28 cellular contexts compared by ENCODE assay signal in the genomic region with DNA sequence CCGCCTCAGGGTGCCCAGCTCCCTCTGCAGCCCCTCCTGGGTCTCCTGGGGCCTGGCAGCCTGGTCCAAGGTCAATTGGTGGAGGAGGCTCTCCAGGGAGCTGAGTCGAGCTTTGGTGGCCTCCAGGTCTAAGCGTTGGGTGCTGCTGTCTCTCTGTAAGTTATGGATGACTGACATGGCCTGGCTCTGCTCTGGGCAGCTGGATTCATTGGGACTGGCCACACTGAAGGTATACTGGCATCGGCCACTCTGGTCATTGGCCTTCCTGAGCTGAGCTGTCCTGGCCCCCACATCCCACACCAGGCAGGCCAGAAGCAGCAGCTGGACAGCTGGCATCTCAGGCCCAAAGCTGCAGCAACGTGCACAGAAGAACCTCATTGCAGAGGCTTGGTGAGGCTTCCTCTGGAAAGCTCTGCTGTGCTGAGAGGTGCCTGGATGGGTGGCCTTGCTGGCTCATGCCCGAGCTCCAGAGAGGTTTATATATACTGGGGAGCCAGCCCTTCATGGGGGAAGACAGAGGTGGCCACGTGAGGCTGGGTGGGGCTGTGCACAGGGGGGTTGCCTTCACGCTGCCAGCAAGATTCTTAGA. TPM values are rescaled to one million over a fixed set of nuclear protein-coding genes. Genes with fewer than 3 reads are reported as not detected.
DNase-seq lines count a peak whose midpoint lies in the region; ATAC-seq and TF ChIP-seq lines count a peak whose summit lies in the region.
"Had no signal": no experiment of that assay in that cellular context is flagged by ENCODE, and none has a peak within 500 bp of the region (broad histone marks: within the 10 kb centered on the region; RNA-seq: fewer than 3 reads in every experiment).

A gene (minus strand): TSS at position 455 of the 589 bp plus-strand sequence. CDS start 77 bp downstream, at position 378.

- H3K9me3 ChIP-seq in ascending aorta (no peaks in the 10 kb centered on the region), subcutaneous abdominal adipose tissue (ENCODE audit: control insufficient read depth in 5 of 5, low read length in 5 of 5) (no peaks in the 10 kb centered on the region)
- H3K9me3 ChIP-seq: BLaER1 treated with 17β-estradiol and CSF1 and Interleukin-3, amounts not matched to agents 10 nM and 100 nM; SJCRH30 had no signal

- H3K4me1 ChIP-seq in ascending aorta (peaks cover 8 to 36% of the 10 kb centered on the region in 2 donors), subcutaneous abdominal adipose tissue (ENCODE audit: control insufficient read depth in 5 of 5, insufficient read depth in 5 of 5, low read length in 5 of 5) (peaks cover 13 to 37% (median 24%) of the 10 kb centered on the region in 5 donors)

- H3K27me3 ChIP-seq in ascending aorta: no peaks in the 10 kb centered on the region
- no peaks in the 10 kb centered on the region for H3K27me3 ChIP-seq in subcutaneous abdominal adipose tissue (ENCODE audit: control insufficient read depth in 5 of 5, insufficient read depth in 4 of 5, low read length in 5 of 5)
- H3K27me3 ChIP-seq: BLaER1 treated with 17β-estradiol and CSF1 and Interleukin-3, amounts not matched to agents 10 nM and 100 nM; SJCRH30 had no signal

- H3K9me3 Mint-ChIP-seq in activated CD4-positive, alpha-beta T cell treated with anti-CD3 and anti-CD28 coated beads for 36 hours (ENCODE audit: low read depth): no peaks in the 10 kb centered on the region
- H3K9me3 Mint-ChIP-seq: activated naive CD8-positive, alpha-beta T cell treated with anti-CD3 and anti-CD28 coated beads, Interleukin-2, amount 10 ng/mL, durations not matched to agents 7 days and 5 days; memory B cell; natural killer cell; stimulated activated naive CD8-positive, alpha-beta T cell treated with anti-CD3 and anti-CD28 coated beads, Interleukin-15, Interleukin-2, amounts not matched to agents 100 ng/mL and 50 ng/mL, for 24 hours; T-cell had no signal

- H3K4me3 ChIP-seq in ascending aorta: peak within 1 kb of the TSS in 1 of 2 donors; percentile 18
- peak within 1 kb of the TSS in 2 of 5 donors; percentile 17 to 41 for H3K4me3 ChIP-seq in subcutaneous abdominal adipose tissue (ENCODE audit: low read depth in 1 of 5, low read length in 5 of 5)
- H3K4me3 ChIP-seq: BLaER1 treated with 17β-estradiol and CSF1 and Interleukin-3, amounts not matched to agents 10 nM and 100 nM; PC-9 had no signal

- H3K36me3 ChIP-seq in ascending aorta: no peaks in the 10 kb centered on the region
- H3K36me3 ChIP-seq in subcutaneous abdominal adipose tissue (ENCODE audit: control insufficient read depth in 5 of 5, insufficient read depth in 5 of 5, low read length in 5 of 5): no peaks in the 10 kb centered on the region
- H3K36me3 ChIP-seq: BLaER1 treated with 17β-estradiol and CSF1 and Interleukin-3, amounts not matched to agents 10 nM and 100 nM; SJCRH30 had no signal

- H3K4me3 Mint-ChIP-seq in activated CD4-positive, alpha-beta T cell treated with anti-CD3 and anti-CD28 coated beads for 36 hours: no peak within 1 kb of the TSS
- H3K4me3 Mint-ChIP-seq: activated naive CD8-positive, alpha-beta T cell treated with anti-CD3 and anti-CD28 coated beads, Interleukin-2, amount 10 ng/mL, durations not matched to agents 7 days and 5 days; memory B cell; natural killer cell; stimulated activated naive CD8-positive, alpha-beta T cell treated with anti-CD3 and anti-CD28 coated beads, Interleukin-15, Interleukin-2, amounts not matched to agents 100 ng/mL and 50 ng/mL, for 24 hours; T-cell had no signal

- no peaks in the 10 kb centered on the region for H3K36me3 Mint-ChIP-seq in activated CD4-positive, alpha-beta T cell treated with anti-CD3 and anti-CD28 coated beads for 36 hours (ENCODE audit: low read depth)
- H3K36me3 Mint-ChIP-seq: activated naive CD8-positive, alpha-beta T cell treated with anti-CD3 and anti-CD28 coated beads, Interleukin-2, amount 10 ng/mL, durations not matched to agents 7 days and 5 days; memory B cell; natural killer cell; T-cell had no signal

- H3K4me1 Mint-ChIP-seq in activated CD4-positive, alpha-beta T cell treated with anti-CD3 and anti-CD28 coated beads for 36 hours: peaks cover 8% of the 10 kb centered on the region

- DNase-seq in ascending aorta (ENCODE audit: low spot score in 2 of 2): no peak
- DNase-seq in left ventricle myocardium superior: peak; percentile 43
- DNase-seq in omental fat pad (ENCODE audit: low spot score): no peak
- DNase-seq in stimulated activated naive CD4-positive, alpha-beta T cell treated with Interleukin-2 at 50 U/mL for 16 hours (lab: John Stamatoyannopoulos, UW): no peak
- DNase-seq in NCI-H2196 treated with DMSO at 0.1 percent for 48 hours (lab: John Stamatoyannopoulos, UW; ENCODE audit: unreplicated experiment): no peak
- DNase-seq in activated CD4-positive, alpha-beta T cell treated with anti-CD3 and anti-CD28 coated beads for 36 hours: no peak
- DNase-seq in NK-92 treated with Interleukin-12 subunit alpha and Interleukin-12 subunit beta, amount 100 ng/mL, for 24 hours (lab: John Stamatoyannopoulos, UW): no peak
- DNase-seq: ACHN; activated CD4-positive, alpha-beta T cell treated with anti-CD3 and anti-CD28 coated beads, Interleukin-2, amount 50 U/mL, for 1 hour; activated CD8-positive, alpha-beta memory T cell treated with anti-CD3 and anti-CD28 coated beads, Interleukin-2, amount 50 U/mL, for 4 hours; activated naive CD8-positive, alpha-beta T cell treated with anti-CD3 and anti-CD28 coated beads, Interleukin-2, amount 10 ng/mL, durations not matched to agents 7 days and 5 days; effector CD8-positive, alpha-beta T cell; Kasumi-1; kidney; natural killer cell; NCI-H1930; NCI-H345; PC-9; SJCRH30; stimulated activated CD4-positive, alpha-beta T cell treated with anti-CD3 and anti-CD28 coated beads, Interleukin-2, amount 100 ng/mL, for 48 hours; T-cell had no signal

- H3K27ac Mint-ChIP-seq in activated CD4-positive, alpha-beta T cell treated with anti-CD3 and anti-CD28 coated beads for 36 hours: no peak within 1 kb of the TSS
- H3K27ac Mint-ChIP-seq: activated naive CD8-positive, alpha-beta T cell treated with anti-CD3 and anti-CD28 coated beads, Interleukin-2, amount 10 ng/mL, durations not matched to agents 7 days and 5 days; memory B cell; natural killer cell; stimulated activated naive CD8-positive, alpha-beta T cell treated with anti-CD3 and anti-CD28 coated beads, Interleukin-15, Interleukin-2, amounts not matched to agents 100 ng/mL and 50 ng/mL, for 24 hours; T-cell had no signal

- CTCF ChIA-PET in activated CD4-positive, alpha-beta T cell treated with anti-CD3 and anti-CD28 coated beads for 36 hours (lab: Charles Lee): interaction anchor here (0.6 kb wide), 1 partner anchor 9 kb away, joined by 4 read pairs; no protein-coding TSS in a partner anchor

- ATAC-seq in left ventricle myocardium superior (no peak), omental fat pad (ENCODE audit: low FRiP score) (no peak)
- no peak for ATAC-seq in activated CD4-positive, alpha-beta T cell treated with anti-CD3 and anti-CD28 coated beads for 36 hours
- ATAC-seq: esophagus mucosa, natural killer cell, T-cell had no signal

- H3K9ac ChIP-seq in subcutaneous abdominal adipose tissue (ENCODE audit: low read length in 5 of 5): peak within 1 kb of the TSS in 1 of 5 donors; percentile 38
- H3K9ac ChIP-seq: BLaER1 treated with 17β-estradiol and CSF1 and Interleukin-3, amounts not matched to agents 10 nM and 100 nM had no signal

- H3K27ac ChIP-seq in ascending aorta (peak within 1 kb of the TSS; percentile 87 to 96), subcutaneous abdominal adipose tissue (ENCODE audit: low read depth, low read length) (peak within 1 kb of the TSS; percentile 59)
- H3K27ac ChIP-seq: BLaER1 treated with 17β-estradiol and CSF1 and Interleukin-3, amounts not matched to agents 10 nM and 100 nM; PC-9; SJCRH30 had no signal

- TF ChIP-seq CTCF in ascending aorta (IDR thresholded peaks at IDR 0.05) (no peak), omental fat pad (IDR thresholded peaks at IDR 0.05) (no peak)

- peaks cover 9% of the 10 kb centered on the region for H3K27me3 Mint-ChIP-seq in activated CD4-positive, alpha-beta T cell treated with anti-CD3 and anti-CD28 coated beads for 36 hours

- intact Hi-C loops in ascending aorta (cut with DNase I) (loop anchor here (5.0 kb wide), 1 partner anchor 190 kb away; a partner anchor contains a TSS), left ventricle myocardium superior (cut with micrococcal nuclease) (no loop called here)
- intact Hi-C loops in activated CD4-positive, alpha-beta T cell treated with anti-CD3 and anti-CD28 coated beads for 36 hours (cut with DNase I, micrococcal nuclease): loop anchor here in 1 of 2 experiments (10.0 kb wide), 1 partner anchor 62 kb away; no protein-coding TSS in a partner anchor

- POLR2A ChIA-PET in activated CD4-positive, alpha-beta T cell treated with anti-CD3 and anti-CD28 coated beads for 36 hours (lab: Charles Lee): no interaction called here

RNA-seq across cellular contexts. Expression of the gene that starts here (rescaled TPM):
- total RNA-seq in ascending aorta (4.2 TPM), left ventricle myocardium superior (8.3 TPM), omental fat pad (10 to 100 TPM in 3 of 4 donors, 1 to 10 TPM in 1; 4.9 to 93.0 (median 19.8) TPM)
- total RNA-seq in activated CD4-positive, alpha-beta T cell treated with anti-CD3 and anti-CD28 coated beads for 36 hours: not detected
- total RNA-seq: activated naive CD8-positive, alpha-beta T cell treated with anti-CD3 and anti-CD28 coated beads, Interleukin-2, amount 10 ng/mL, durations not matched to agents 7 days and 5 days; chondrocyte; Daoy; natural killer cell; PC-9; SJCRH30; T-cell had no signal
